ENCODE assay signal across 8 cellular contexts in genomic region chr11:62680825-62681240, GRCh38. TPM values are rescaled to one million over a fixed set of nuclear protein-coding genes. Genes with fewer than 3 reads are reported as not detected.
A peak's percentile ranks its signal among the peaks of the same experiment; 100 is the strongest.
DNase-seq lines count a peak whose midpoint lies in the region; ATAC-seq lines count a peak whose summit lies in the region.

No MANE protein-coding gene starts in this region.

- CTCF ChIA-PET in activated CD4-positive, alpha-beta memory T cell treated with anti-CD3 and anti-CD28 coated beads for 36 hours (lab: Charles Lee): interaction anchor here (0.7 to 3.4 kb wide), 16 partner anchors 9 to 710 kb away, joined by 3 to 32 read pairs (median 4); partner anchors contain the start of genes C11orf98, CSKMT, LRRN4CL and POLR2G

- no peak overlapping the region for H4K91ac ChIP-seq in trophoblast cell (ENCODE audit: low read depth, low read length)

- H3K9ac ChIP-seq in trophoblast cell (ENCODE audit: low read length): no peak overlapping the region

- H2BK5ac ChIP-seq in trophoblast cell (ENCODE audit: low read depth, low read length, poor library complexity): no peak overlapping the region

- peaks cover 14% of the 10 kb centered on the region for H3K36me3 Mint-ChIP-seq in activated CD4-positive, alpha-beta memory T cell treated with anti-CD3 and anti-CD28 coated beads for 36 hours

- no peak overlapping the region for H3K23ac ChIP-seq in trophoblast cell (ENCODE audit: low read length)

- POLR2A ChIA-PET in activated CD4-positive, alpha-beta memory T cell treated with anti-CD3 and anti-CD28 coated beads for 36 hours (lab: Charles Lee): interaction anchor here (0.6 to 2.2 kb wide), 8 partner anchors 9 to 196 kb away, joined by 3 to 11 read pairs (median 4); partner anchors contain the start of genes HNRNPUL2, INTS5, LBHD1 and TTC9C

- peak; percentile 14 for DNase-seq in activated T-cell treated with anti-CD3 and anti-CD28 coated beads for 1 hour (ENCODE audit: low read depth)
- DNase-seq in activated T-cell treated with anti-CD3 and anti-CD28 coated beads, Interleukin-2, amount 50 U/mL, for 1 hour: no peak
- peak; percentile 64 for DNase-seq in NCI-H460 (ENCODE audit: extremely low read depth, low read depth)
- peak; percentile 57 for DNase-seq in activated CD4-positive, alpha-beta memory T cell treated with anti-CD3 and anti-CD28 coated beads for 36 hours
- peak; percentile 93 for DNase-seq in fibroblast of peridontal ligament (ENCODE audit: extremely low read depth)
- DNase-seq in trophoblast cell: peak; percentile 38 to 69

- no CpG with 5 or more reads among the region's 4 CpGs for WGBS in trophoblast cell (ENCODE audit: extremely low coverage, insufficient coverage, insufficient read length)

- H3K27me3 ChIP-seq in trophoblast cell (ENCODE audit: insufficient read depth, low read length): no peaks in the 10 kb centered on the region

- peaks cover 11 to 17% of the 10 kb centered on the region in 2 experiments for H3K36me3 ChIP-seq in trophoblast cell (ENCODE audit: control insufficient read depth in 1 of 2, insufficient read depth in 2 of 2, low read length in 2 of 2)

- H4K8ac ChIP-seq in trophoblast cell (ENCODE audit: low read depth, low read length): no peak overlapping the region

- peaks cover 5% of the 10 kb centered on the region for H3K79me1 ChIP-seq in trophoblast cell (ENCODE audit: low read length)

- H3K4me3 ChIP-seq in trophoblast cell (ENCODE audit: low read depth, low read length): no peak overlapping the region

- no peaks in the 10 kb centered on the region for H3K9me3 Mint-ChIP-seq in activated CD4-positive, alpha-beta memory T cell treated with anti-CD3 and anti-CD28 coated beads for 36 hours

- H4K12ac ChIP-seq in trophoblast cell (ENCODE audit: low read depth, low read length): no peak overlapping the region

- H3K27ac ChIP-seq in trophoblast cell (ENCODE audit: low read depth, low read length): no peak overlapping the region

- intact Hi-C loops in activated CD4-positive, alpha-beta memory T cell treated with anti-CD3 and anti-CD28 coated beads for 36 hours (cut with micrococcal nuclease): loop anchor here (1.0 kb wide), 1 partner anchor 88 kb away; no protein-coding TSS in a partner anchor

- no peak overlapping the region for H2AK5ac ChIP-seq in trophoblast cell (ENCODE audit: low read length)

- H2BK120ac ChIP-seq in trophoblast cell (ENCODE audit: insufficient read depth, low read length, poor library complexity): no peak overlapping the region

- H2BK12ac ChIP-seq in trophoblast cell (ENCODE audit: low read length): no peak overlapping the region

- H2AFZ ChIP-seq in trophoblast cell (ENCODE audit: insufficient read depth, low read length, poor library complexity): peak overlapping the region; percentile 35

- peaks cover 31% of the 10 kb centered on the region for H3K4me1 Mint-ChIP-seq in activated CD4-positive, alpha-beta memory T cell treated with anti-CD3 and anti-CD28 coated beads for 36 hours (ENCODE audit: low read depth)

- H3K79me2 ChIP-seq in trophoblast cell (ENCODE audit: control insufficient read depth, insufficient read depth, low read length, poor library complexity): peaks cover 6% of the 10 kb centered on the region

- H3K14ac ChIP-seq in trophoblast cell (ENCODE audit: low read length): no peak overlapping the region

- no peak overlapping the region for H3K4ac ChIP-seq in trophoblast cell (ENCODE audit: low read depth, low read length)

- H3K4me2 ChIP-seq in trophoblast cell (ENCODE audit: low read length): no peak overlapping the region

- H3K27me3 Mint-ChIP-seq in activated CD4-positive, alpha-beta memory T cell treated with anti-CD3 and anti-CD28 coated beads for 36 hours: no peaks in the 10 kb centered on the region

- H3K27ac Mint-ChIP-seq in activated CD4-positive, alpha-beta memory T cell treated with anti-CD3 and anti-CD28 coated beads for 36 hours: peak overlapping the region; percentile 60

- no peak overlapping the region for H3K4me3 Mint-ChIP-seq in activated CD4-positive, alpha-beta memory T cell treated with anti-CD3 and anti-CD28 coated beads for 36 hours

- peaks cover 3% of the 10 kb centered on the region for H3K9me3 ChIP-seq in trophoblast cell (ENCODE audit: insufficient read depth, low read depth, low read length)

- peaks cover 0 to 6% of the 10 kb centered on the region in 2 experiments for H3K4me1 ChIP-seq in trophoblast cell (ENCODE audit: control insufficient read depth in 1 of 2, insufficient read depth in 2 of 2, low read length in 2 of 2)

- ATAC-seq in HG02973 (IDR thresholded peaks at IDR 0.05; ENCODE audit: unreplicated experiment) (peak; percentile 46), GM19324 (IDR thresholded peaks at IDR 0.05; ENCODE audit: low FRiP score, unreplicated experiment) (no peak)

- no peak overlapping the region for H3K18ac ChIP-seq in trophoblast cell (ENCODE audit: low read length)

RNA-seq across cellular contexts. Expression of gene UBXN1, which starts 2.0 kb away (rescaled TPM):
- 82.6 and 93.2 TPM in 2 replicates for total RNA-seq in NCI-H460 (2014; rRNA removed; shearing (Covaris generic))
- polyA plus RNA-seq in NCI-H460 (2014; cell fraction: nucleus; rRNA removed): 88.4 and 98.6 TPM in 2 replicates
- 100 to 1,000 TPM; 110 to 116 TPM for total RNA-seq in activated CD4-positive, alpha-beta memory T cell treated with anti-CD3 and anti-CD28 coated beads for 36 hours
- 122 and 123 TPM in 2 replicates for polyA plus RNA-seq in trophoblast cell (2013)

RNA-seq across cellular contexts. Expression of gene LRRN4CL, which starts 8.5 kb away (rescaled TPM):
- total RNA-seq in NCI-H460 (2014; rRNA removed; shearing (Covaris generic)): 0.02 TPM in 1 of 2 replicates, not detected in the other
- 0.07 TPM in 1 of 2 replicates, not detected in the other for polyA plus RNA-seq in NCI-H460 (2014; cell fraction: nucleus; rRNA removed)
- total RNA-seq in activated CD4-positive, alpha-beta memory T cell treated with anti-CD3 and anti-CD28 coated beads for 36 hours: under 1 TPM; 0.12 to 0.21 TPM
- polyA plus RNA-seq in trophoblast cell (2013): 0.03 and 0.05 TPM in 2 replicates

RNA-seq across cellular contexts. Expression of gene LBHD1, which starts 8.8 kb away (rescaled TPM):
- 5.4 and 5.5 TPM in 2 replicates for total RNA-seq in NCI-H460 (2014; rRNA removed; shearing (Covaris generic))
- 12.9 and 20.5 TPM in 2 replicates for polyA plus RNA-seq in NCI-H460 (2014; cell fraction: nucleus; rRNA removed)
- 10 to 100 TPM; 10.8 to 14.1 TPM for total RNA-seq in activated CD4-positive, alpha-beta memory T cell treated with anti-CD3 and anti-CD28 coated beads for 36 hours
- polyA plus RNA-seq in trophoblast cell (2013): 4.3 and 4.5 TPM in 2 replicates

RNA-seq across cellular contexts. Expression of gene UQCC3, which starts 9.4 kb away (rescaled TPM):
- total RNA-seq in NCI-H460 (2014; rRNA removed; shearing (Covaris generic)): 13.9 and 20.2 TPM in 2 replicates
- polyA plus RNA-seq in NCI-H460 (2014; cell fraction: nucleus; rRNA removed): 10.9 and 25.6 TPM in 2 replicates
- 1 to 10 TPM; 6.0 to 6.2 TPM for total RNA-seq in activated CD4-positive, alpha-beta memory T cell treated with anti-CD3 and anti-CD28 coated beads for 36 hours
- 6.3 and 6.9 TPM in 2 replicates for polyA plus RNA-seq in trophoblast cell (2013)

RNA-seq across cellular contexts. Expression of gene CSKMT, which starts 15.7 kb away (rescaled TPM):
- 8.8 and 11.5 TPM in 2 replicates for total RNA-seq in NCI-H460 (2014; rRNA removed; shearing (Covaris generic))
- 1.6 and 2.3 TPM in 2 replicates for polyA plus RNA-seq in NCI-H460 (2014; cell fraction: nucleus; rRNA removed)
- total RNA-seq in activated CD4-positive, alpha-beta memory T cell treated with anti-CD3 and anti-CD28 coated beads for 36 hours: 10 to 100 TPM; 27.7 to 33.9 TPM
- 15.7 and 17.7 TPM in 2 replicates for polyA plus RNA-seq in trophoblast cell (2013)
